Comparison of ENCODE assay signal across 8 cellular contexts in genomic region chr14:91369628-91370445, GRCh38. TPM values are rescaled to one million over a fixed set of nuclear protein-coding genes. Genes with fewer than 3 reads are reported as not detected.
A peak's percentile ranks its signal among the peaks of the same experiment; 100 is the strongest.
DNase-seq lines count a peak whose midpoint lies in the region; ATAC-seq and TF ChIP-seq lines count a peak whose summit lies in the region.

No MANE protein-coding gene starts in this region.

- CTCF ChIA-PET in activated B cell treated with CpG ODN at 0.5 μM for 24 hours (lab: Charles Lee), result no interaction called here

- WGBS in upper lobe of left lung, 2 donors, result 37 to 55% methylated on average over 16 to 24 of the region's 24 CpGs

- H3K9me3 ChIP-seq in left ventricle myocardium inferior (replicated peaks) (no peaks in the 10 kb centered on the region), upper lobe of left lung (no peaks in the 10 kb centered on the region), Peyer's patch (no peaks in the 10 kb centered on the region)

- H3K27me3 ChIP-seq in left ventricle myocardium inferior (ENCODE audit: low read depth) (peaks cover 57% of the 10 kb centered on the region), upper lobe of left lung (no peaks in the 10 kb centered on the region), Peyer's patch (no peaks in the 10 kb centered on the region)

- H3K27ac Mint-ChIP-seq in activated B cell treated with CpG ODN at 0.5 μM for 24 hours (peak overlapping the region; percentile 85), glutamatergic neuron (ENCODE audit: unreplicated experiment) (peak overlapping the region; percentile 94), chondrocyte (ENCODE audit: unreplicated experiment) (no peak overlapping the region)

- peak overlapping the region; percentile 14 for H3K4me3 ChIP-seq in left ventricle myocardium inferior
- H3K4me3 ChIP-seq in upper lobe of left lung, result peak overlapping the region in 2 of 4 donors; percentile 13 to 16
- H3K4me3 ChIP-seq in Peyer's patch, result no peak overlapping the region

- TF ChIP-seq CTCF in left ventricle myocardium inferior (IDR thresholded peaks at IDR 0.05; ENCODE audit: borderline replicate concordance) (no peak), activated B cell treated with CpG ODN at 0.5 μM for 24 hours (IDR thresholded peaks at IDR 0.05) (no peak), glutamatergic neuron (IDR thresholded peaks at IDR 0.05; ENCODE audit: partially characterized antibody, unreplicated experiment) (no peak), upper lobe of left lung (IDR thresholded peaks at IDR 0.05) (no peak), Peyer's patch (IDR thresholded peaks at IDR 0.05) (no peak), chondrocyte (IDR thresholded peaks at IDR 0.05) (no peak)

- H3K4me1 Mint-ChIP-seq in activated B cell treated with CpG ODN at 0.5 μM for 24 hours, result peaks cover 94% of the 10 kb centered on the region
- H3K4me1 Mint-ChIP-seq in glutamatergic neuron (ENCODE audit: low read depth, unreplicated experiment), result peaks cover 65% of the 10 kb centered on the region
- H3K4me1 Mint-ChIP-seq in chondrocyte (ENCODE audit: low read depth), result peaks cover 53% of the 10 kb centered on the region

- TF ChIP-seq EP300 in upper lobe of left lung (IDR thresholded peaks at IDR 0.05), result no peak

- H3K4me3 Mint-ChIP-seq in activated B cell treated with CpG ODN at 0.5 μM for 24 hours (peak overlapping the region; percentile 48), glutamatergic neuron (ENCODE audit: unreplicated experiment) (peak overlapping the region; percentile 59), chondrocyte (ENCODE audit: unreplicated experiment) (no peak overlapping the region)

- DNase-seq in left ventricle myocardium inferior (no peak), cardiac septum (ENCODE audit: low spot score) (no peak), activated B cell treated with CpG ODN at 0.5 μM for 24 hours (no peak), glutamatergic neuron (peak; percentile 65), upper lobe of left lung (no peak), Peyer's patch (no peak), chondrocyte (ENCODE audit: low spot score) (no peak), cortex of kidney (lab: John Stamatoyannopoulos, UW) (no peak)

- TF ChIP-seq POLR2A in upper lobe of left lung (IDR thresholded peaks at IDR 0.05), result no peak
- TF ChIP-seq POLR2A in Peyer's patch (IDR thresholded peaks at IDR 0.05), result no peak

- H3K4me1 ChIP-seq in left ventricle myocardium inferior, result peaks cover 51% of the 10 kb centered on the region
- H3K4me1 ChIP-seq in upper lobe of left lung, result peaks cover 67 to 88% (median 75%) of the 10 kb centered on the region in 4 donors
- H3K4me1 ChIP-seq in Peyer's patch, result peaks cover 5 to 58% (median 48%) of the 10 kb centered on the region in 4 donors

- ATAC-seq in activated B cell treated with CpG ODN at 0.5 μM for 24 hours (ENCODE audit: low read depth) (no peak), upper lobe of left lung (ENCODE audit: low FRiP score in 2 of 2) (peak in 1 of 2 donors; percentile 41)

- H3K36me3 Mint-ChIP-seq in activated B cell treated with CpG ODN at 0.5 μM for 24 hours (ENCODE audit: low read depth) (peaks cover 9% of the 10 kb centered on the region), glutamatergic neuron (ENCODE audit: unreplicated experiment) (no peaks in the 10 kb centered on the region), chondrocyte (ENCODE audit: low read depth) (no peaks in the 10 kb centered on the region)

- H3K27ac ChIP-seq in left ventricle myocardium inferior (replicated peaks) (no peak overlapping the region), upper lobe of left lung (peak overlapping the region; percentile 53 to 70 (median 63)), Peyer's patch (peak overlapping the region in 2 of 4 donors; percentile 25 to 28)

- no peaks in the 10 kb centered on the region for H3K36me3 ChIP-seq in left ventricle myocardium inferior
- no peaks in the 10 kb centered on the region for H3K36me3 ChIP-seq in upper lobe of left lung
- H3K36me3 ChIP-seq in Peyer's patch, result no peaks in the 10 kb centered on the region

- POLR2A ChIA-PET in activated B cell treated with CpG ODN at 0.5 μM for 24 hours (lab: Charles Lee), result interaction anchor here (0.5 to 6.9 kb wide), 4 partner anchors 28 to 51 kb away, joined by 3 to 114 read pairs (median 4); partner anchors contain the start of gene CCDC88C

- intact Hi-C loops in left ventricle myocardium inferior (cut with micrococcal nuclease), result no loop called here
- intact Hi-C loops in cardiac septum (cut with DNase I), result loop anchor here (5.0 kb wide), 1 partner anchor 43 kb away; no protein-coding TSS in a partner anchor
- intact Hi-C loops in activated B cell treated with CpG ODN at 0.5 μM for 24 hours (cut with micrococcal nuclease), result loop anchor here (5.0 kb wide), 1 partner anchor 128 kb away; the partner anchor contains the start of gene GPR68

- no peaks in the 10 kb centered on the region for H3K27me3 Mint-ChIP-seq in activated B cell treated with CpG ODN at 0.5 μM for 24 hours
- H3K27me3 Mint-ChIP-seq in glutamatergic neuron (ENCODE audit: unreplicated experiment), result peaks cover 26% of the 10 kb centered on the region
- no peaks in the 10 kb centered on the region for H3K27me3 Mint-ChIP-seq in chondrocyte (ENCODE audit: low read depth)

- H3K9me3 Mint-ChIP-seq in activated B cell treated with CpG ODN at 0.5 μM for 24 hours (no peaks in the 10 kb centered on the region), glutamatergic neuron (ENCODE audit: unreplicated experiment) (peaks cover 23% of the 10 kb centered on the region), chondrocyte (ENCODE audit: low read depth) (no peaks in the 10 kb centered on the region)

RNA-seq across cellular contexts. Expression of gene CCDC88C, which starts 47.8 kb away (rescaled TPM):
- total RNA-seq in left ventricle myocardium inferior (2.8 TPM), cardiac septum (2.6 TPM), activated B cell treated with CpG ODN at 0.5 μM for 24 hours (153 and 164 TPM in 2 replicates), glutamatergic neuron (ENCODE audit: unreplicated experiment) (68.0 TPM), upper lobe of left lung (100 to 1,000 TPM in 1 of 6 donors, 10 to 100 TPM in 5; 33.1 to 119 (median 54.5) TPM), Peyer's patch (100 to 1,000 TPM in 1 of 4 donors, 10 to 100 TPM in 3; 18.9 to 189 (median 77.2) TPM), chondrocyte (1.1 to 3.6 TPM (median 2.3 TPM) in 3 replicates)
